1 cellular context compared by ENCODE assay signal in genomic region chr17:7250655-7251329, GRCh38.
TF ChIP-seq lines count a peak whose summit lies in the region.

No MANE protein-coding gene starts in this region.

TF ChIP-seq in endothelial cell of umbilical vein, 7 proteins besides CTCF, POLR2A, EP300 and RAD21:
- TF ChIP-seq MYC (IDR thresholded peaks at IDR 0.05; ENCODE audit: low read depth, low read length) = no peak
- no peak for TF ChIP-seq JUN (IDR thresholded peaks at IDR 0.05; ENCODE audit: borderline replicate concordance, insufficient read depth, insufficient read length, low read depth)
- TF ChIP-seq MAX (IDR thresholded peaks at IDR 0.05; ENCODE audit: insufficient read depth, insufficient read length) = no peak
- no peak for TF ChIP-seq POLR2AphosphoS5 (IDR thresholded peaks at IDR 0.05; ENCODE audit: insufficient read depth, low read depth, low read length)
- TF ChIP-seq FOS (IDR thresholded peaks at IDR 0.05; ENCODE audit: borderline replicate concordance, insufficient read depth, low read length) = no peak
- TF ChIP-seq GATA2 (IDR thresholded peaks at IDR 0.05; ENCODE audit: insufficient read depth, insufficient read length, low read depth, low read length) = no peak
- no peak for TF ChIP-seq EZH2 (IDR thresholded peaks at IDR 0.05; ENCODE audit: borderline replicate concordance, low read depth, low read length, severe bottlenecking)
